1 cellular context compared by ENCODE assay signal in the genomic region with DNA sequence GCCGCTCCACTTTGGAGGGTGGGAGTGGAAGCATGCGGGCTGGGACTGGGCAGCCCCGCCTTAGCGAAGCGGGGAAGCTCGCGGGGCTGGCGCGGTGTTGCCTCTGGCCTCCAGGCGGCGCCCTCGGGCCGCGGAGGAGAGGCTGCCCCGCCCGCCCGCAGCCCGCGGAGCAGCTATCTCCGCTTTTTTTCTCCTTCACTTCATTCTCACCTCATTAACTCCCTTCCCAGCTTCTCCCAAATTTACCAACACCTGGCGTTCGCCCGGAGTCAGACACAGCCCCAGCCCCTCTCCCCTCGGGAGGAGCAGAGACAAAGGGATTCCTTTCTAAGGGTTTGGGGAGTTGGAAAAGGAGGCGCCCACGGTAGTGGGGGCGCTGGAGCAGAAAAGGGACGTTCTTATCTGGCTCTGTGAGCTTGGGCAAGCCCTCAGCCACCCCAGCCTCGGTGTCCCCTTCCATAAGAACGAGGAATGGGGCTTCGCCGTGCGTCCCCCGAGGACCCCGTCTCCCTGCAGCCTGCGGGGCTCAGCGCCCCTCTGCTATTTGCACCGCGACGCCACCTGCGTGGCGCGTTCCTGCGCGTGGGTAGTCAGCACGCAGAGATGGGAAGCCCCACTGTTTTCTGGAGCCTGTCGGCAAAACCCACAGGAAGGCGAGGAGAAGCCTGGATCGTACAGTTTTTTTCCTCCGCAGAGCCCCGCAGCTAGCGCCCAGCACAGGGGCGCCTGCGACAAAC.
TF ChIP-seq lines count a peak whose summit lies in the region.

No MANE protein-coding gene starts in this region.

TF ChIP-seq in K562, 482 proteins besides CTCF, POLR2A, EP300 and RAD21 (continued from another document and continues in another):
- TF ChIP-seq ESRRA (IDR thresholded peaks at IDR 0.05; ENCODE audit: borderline replicate concordance, low read depth) = peak; percentile 25; the same call in 1 of the 2 replicates
- TF ChIP-seq, protein P1, sequence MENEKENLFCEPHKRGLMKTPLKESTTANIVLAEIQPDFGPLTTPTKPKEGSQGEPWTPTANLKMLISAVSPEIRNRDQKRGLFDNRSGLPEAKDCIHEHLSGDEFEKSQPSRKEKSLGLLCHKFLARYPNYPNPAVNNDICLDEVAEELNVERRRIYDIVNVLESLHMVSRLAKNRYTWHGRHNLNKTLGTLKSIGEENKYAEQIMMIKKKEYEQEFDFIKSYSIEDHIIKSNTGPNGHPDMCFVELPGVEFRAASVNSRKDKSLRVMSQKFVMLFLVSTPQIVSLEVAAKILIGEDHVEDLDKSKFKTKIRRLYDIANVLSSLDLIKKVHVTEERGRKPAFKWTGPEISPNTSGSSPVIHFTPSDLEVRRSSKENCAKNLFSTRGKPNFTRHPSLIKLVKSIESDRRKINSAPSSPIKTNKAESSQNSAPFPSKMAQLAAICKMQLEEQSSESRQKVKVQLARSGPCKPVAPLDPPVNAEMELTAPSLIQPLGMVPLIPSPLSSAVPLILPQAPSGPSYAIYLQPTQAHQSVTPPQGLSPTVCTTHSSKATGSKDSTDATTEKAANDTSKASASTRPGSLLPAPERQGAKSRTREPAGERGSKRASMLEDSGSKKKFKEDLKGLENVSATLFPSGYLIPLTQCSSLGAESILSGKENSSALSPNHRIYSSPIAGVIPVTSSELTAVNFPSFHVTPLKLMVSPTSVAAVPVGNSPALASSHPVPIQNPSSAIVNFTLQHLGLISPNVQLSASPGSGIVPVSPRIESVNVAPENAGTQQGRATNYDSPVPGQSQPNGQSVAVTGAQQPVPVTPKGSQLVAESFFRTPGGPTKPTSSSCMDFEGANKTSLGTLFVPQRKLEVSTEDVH (IDR thresholded peaks at IDR 0.05; ENCODE audit: low read depth, partially characterized antibody) = no peak
- no peak for TF ChIP-seq SIN3B (IDR thresholded peaks at IDR 0.05; ENCODE audit: low read depth)
- TF ChIP-seq L3MBTL2 (IDR thresholded peaks at IDR 0.05) = peak; percentile 79
- TF ChIP-seq, protein P2, sequence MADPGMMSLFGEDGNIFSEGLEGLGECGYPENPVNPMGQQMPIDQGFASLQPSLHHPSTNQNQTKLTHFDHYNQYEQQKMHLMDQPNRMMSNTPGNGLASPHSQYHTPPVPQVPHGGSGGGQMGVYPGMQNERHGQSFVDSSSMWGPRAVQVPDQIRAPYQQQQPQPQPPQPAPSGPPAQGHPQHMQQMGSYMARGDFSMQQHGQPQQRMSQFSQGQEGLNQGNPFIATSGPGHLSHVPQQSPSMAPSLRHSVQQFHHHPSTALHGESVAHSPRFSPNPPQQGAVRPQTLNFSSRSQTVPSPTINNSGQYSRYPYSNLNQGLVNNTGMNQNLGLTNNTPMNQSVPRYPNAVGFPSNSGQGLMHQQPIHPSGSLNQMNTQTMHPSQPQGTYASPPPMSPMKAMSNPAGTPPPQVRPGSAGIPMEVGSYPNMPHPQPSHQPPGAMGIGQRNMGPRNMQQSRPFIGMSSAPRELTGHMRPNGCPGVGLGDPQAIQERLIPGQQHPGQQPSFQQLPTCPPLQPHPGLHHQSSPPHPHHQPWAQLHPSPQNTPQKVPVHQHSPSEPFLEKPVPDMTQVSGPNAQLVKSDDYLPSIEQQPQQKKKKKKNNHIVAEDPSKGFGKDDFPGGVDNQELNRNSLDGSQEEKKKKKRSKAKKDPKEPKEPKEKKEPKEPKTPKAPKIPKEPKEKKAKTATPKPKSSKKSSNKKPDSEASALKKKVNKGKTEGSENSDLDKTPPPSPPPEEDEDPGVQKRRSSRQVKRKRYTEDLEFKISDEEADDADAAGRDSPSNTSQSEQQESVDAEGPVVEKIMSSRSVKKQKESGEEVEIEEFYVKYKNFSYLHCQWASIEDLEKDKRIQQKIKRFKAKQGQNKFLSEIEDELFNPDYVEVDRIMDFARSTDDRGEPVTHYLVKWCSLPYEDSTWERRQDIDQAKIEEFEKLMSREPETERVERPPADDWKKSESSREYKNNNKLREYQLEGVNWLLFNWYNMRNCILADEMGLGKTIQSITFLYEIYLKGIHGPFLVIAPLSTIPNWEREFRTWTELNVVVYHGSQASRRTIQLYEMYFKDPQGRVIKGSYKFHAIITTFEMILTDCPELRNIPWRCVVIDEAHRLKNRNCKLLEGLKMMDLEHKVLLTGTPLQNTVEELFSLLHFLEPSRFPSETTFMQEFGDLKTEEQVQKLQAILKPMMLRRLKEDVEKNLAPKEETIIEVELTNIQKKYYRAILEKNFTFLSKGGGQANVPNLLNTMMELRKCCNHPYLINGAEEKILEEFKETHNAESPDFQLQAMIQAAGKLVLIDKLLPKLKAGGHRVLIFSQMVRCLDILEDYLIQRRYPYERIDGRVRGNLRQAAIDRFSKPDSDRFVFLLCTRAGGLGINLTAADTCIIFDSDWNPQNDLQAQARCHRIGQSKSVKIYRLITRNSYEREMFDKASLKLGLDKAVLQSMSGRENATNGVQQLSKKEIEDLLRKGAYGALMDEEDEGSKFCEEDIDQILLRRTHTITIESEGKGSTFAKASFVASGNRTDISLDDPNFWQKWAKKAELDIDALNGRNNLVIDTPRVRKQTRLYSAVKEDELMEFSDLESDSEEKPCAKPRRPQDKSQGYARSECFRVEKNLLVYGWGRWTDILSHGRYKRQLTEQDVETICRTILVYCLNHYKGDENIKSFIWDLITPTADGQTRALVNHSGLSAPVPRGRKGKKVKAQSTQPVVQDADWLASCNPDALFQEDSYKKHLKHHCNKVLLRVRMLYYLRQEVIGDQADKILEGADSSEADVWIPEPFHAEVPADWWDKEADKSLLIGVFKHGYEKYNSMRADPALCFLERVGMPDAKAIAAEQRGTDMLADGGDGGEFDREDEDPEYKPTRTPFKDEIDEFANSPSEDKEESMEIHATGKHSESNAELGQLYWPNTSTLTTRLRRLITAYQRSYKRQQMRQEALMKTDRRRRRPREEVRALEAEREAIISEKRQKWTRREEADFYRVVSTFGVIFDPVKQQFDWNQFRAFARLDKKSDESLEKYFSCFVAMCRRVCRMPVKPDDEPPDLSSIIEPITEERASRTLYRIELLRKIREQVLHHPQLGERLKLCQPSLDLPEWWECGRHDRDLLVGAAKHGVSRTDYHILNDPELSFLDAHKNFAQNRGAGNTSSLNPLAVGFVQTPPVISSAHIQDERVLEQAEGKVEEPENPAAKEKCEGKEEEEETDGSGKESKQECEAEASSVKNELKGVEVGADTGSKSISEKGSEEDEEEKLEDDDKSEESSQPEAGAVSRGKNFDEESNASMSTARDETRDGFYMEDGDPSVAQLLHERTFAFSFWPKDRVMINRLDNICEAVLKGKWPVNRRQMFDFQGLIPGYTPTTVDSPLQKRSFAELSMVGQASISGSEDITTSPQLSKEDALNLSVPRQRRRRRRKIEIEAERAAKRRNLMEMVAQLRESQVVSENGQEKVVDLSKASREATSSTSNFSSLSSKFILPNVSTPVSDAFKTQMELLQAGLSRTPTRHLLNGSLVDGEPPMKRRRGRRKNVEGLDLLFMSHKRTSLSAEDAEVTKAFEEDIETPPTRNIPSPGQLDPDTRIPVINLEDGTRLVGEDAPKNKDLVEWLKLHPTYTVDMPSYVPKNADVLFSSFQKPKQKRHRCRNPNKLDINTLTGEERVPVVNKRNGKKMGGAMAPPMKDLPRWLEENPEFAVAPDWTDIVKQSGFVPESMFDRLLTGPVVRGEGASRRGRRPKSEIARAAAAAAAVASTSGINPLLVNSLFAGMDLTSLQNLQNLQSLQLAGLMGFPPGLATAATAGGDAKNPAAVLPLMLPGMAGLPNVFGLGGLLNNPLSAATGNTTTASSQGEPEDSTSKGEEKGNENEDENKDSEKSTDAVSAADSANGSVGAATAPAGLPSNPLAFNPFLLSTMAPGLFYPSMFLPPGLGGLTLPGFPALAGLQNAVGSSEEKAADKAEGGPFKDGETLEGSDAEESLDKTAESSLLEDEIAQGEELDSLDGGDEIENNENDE (IDR thresholded peaks at IDR 0.05; ENCODE audit: low read depth, low read length) = no peak
- peak in 1 of 3 experiments; percentile 20 for TF ChIP-seq YY1 (IDR thresholded peaks at IDR 0.05; ENCODE audit: borderline replicate concordance in 1 of 3, control insufficient read depth in 1 of 3, extremely low read depth in 1 of 3, insufficient read depth in 3 of 3, insufficient read length in 1 of 3, insufficient replicate concordance in 2 of 3, low read depth in 1 of 3, low read length in 2 of 3)
- no peak for TF ChIP-seq ZBTB8A (IDR thresholded peaks at IDR 0.05; ENCODE audit: partially characterized antibody)
- TF ChIP-seq, protein P3, sequence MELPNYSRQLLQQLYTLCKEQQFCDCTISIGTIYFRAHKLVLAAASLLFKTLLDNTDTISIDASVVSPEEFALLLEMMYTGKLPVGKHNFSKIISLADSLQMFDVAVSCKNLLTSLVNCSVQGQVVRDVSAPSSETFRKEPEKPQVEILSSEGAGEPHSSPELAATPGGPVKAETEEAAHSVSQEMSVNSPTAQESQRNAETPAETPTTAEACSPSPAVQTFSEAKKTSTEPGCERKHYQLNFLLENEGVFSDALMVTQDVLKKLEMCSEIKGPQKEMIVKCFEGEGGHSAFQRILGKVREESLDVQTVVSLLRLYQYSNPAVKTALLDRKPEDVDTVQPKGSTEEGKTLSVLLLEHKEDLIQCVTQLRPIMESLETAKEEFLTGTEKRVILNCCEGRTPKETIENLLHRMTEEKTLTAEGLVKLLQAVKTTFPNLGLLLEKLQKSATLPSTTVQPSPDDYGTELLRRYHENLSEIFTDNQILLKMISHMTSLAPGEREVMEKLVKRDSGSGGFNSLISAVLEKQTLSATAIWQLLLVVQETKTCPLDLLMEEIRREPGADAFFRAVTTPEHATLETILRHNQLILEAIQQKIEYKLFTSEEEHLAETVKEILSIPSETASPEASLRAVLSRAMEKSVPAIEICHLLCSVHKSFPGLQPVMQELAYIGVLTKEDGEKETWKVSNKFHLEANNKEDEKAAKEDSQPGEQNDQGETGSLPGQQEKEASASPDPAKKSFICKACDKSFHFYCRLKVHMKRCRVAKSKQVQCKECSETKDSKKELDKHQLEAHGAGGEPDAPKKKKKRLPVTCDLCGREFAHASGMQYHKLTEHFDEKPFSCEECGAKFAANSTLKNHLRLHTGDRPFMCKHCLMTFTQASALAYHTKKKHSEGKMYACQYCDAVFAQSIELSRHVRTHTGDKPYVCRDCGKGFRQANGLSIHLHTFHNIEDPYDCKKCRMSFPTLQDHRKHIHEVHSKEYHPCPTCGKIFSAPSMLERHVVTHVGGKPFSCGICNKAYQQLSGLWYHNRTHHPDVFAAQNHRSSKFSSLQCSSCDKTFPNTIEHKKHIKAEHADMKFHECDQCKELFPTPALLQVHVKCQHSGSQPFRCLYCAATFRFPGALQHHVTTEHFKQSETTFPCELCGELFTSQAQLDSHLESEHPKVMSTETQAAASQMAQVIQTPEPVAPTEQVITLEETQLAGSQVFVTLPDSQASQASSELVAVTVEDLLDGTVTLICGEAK (IDR thresholded peaks at IDR 0.05) = no peak
- TF ChIP-seq, protein P3 (CRISPR knock-in tag; IDR thresholded peaks at IDR 0.05) = no peak
- TF ChIP-seq, protein P4, sequence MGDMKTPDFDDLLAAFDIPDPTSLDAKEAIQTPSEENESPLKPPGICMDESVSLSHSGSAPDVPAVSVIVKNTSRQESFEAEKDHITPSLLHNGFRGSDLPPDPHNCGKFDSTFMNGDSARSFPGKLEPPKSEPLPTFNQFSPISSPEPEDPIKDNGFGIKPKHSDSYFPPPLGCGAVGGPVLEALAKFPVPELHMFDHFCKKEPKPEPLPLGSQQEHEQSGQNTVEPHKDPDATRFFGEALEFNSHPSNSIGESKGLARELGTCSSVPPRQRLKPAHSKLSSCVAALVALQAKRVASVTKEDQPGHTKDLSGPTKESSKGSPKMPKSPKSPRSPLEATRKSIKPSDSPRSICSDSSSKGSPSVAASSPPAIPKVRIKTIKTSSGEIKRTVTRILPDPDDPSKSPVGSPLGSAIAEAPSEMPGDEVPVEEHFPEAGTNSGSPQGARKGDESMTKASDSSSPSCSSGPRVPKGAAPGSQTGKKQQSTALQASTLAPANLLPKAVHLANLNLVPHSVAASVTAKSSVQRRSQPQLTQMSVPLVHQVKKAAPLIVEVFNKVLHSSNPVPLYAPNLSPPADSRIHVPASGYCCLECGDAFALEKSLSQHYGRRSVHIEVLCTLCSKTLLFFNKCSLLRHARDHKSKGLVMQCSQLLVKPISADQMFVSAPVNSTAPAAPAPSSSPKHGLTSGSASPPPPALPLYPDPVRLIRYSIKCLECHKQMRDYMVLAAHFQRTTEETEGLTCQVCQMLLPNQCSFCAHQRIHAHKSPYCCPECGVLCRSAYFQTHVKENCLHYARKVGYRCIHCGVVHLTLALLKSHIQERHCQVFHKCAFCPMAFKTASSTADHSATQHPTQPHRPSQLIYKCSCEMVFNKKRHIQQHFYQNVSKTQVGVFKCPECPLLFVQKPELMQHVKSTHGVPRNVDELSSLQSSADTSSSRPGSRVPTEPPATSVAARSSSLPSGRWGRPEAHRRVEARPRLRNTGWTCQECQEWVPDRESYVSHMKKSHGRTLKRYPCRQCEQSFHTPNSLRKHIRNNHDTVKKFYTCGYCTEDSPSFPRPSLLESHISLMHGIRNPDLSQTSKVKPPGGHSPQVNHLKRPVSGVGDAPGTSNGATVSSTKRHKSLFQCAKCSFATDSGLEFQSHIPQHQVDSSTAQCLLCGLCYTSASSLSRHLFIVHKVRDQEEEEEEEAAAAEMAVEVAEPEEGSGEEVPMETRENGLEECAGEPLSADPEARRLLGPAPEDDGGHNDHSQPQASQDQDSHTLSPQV (IDR thresholded peaks at IDR 0.05) = no peak
- no peak for TF ChIP-seq CHCHD3 (CRISPR knock-in tag; IDR thresholded peaks at IDR 0.05)
- TF ChIP-seq HOXB6 (CRISPR knock-in tag; IDR thresholded peaks at IDR 0.05; ENCODE audit: borderline replicate concordance) = no peak
- no peak for TF ChIP-seq NR2C1 (IDR thresholded peaks at IDR 0.05)
- TF ChIP-seq NR2C1 (tag; IDR thresholded peaks at IDR 0.05) = no peak
- TF ChIP-seq ZNF140 (CRISPR knock-in tag; IDR thresholded peaks at IDR 0.05) = no peak
- TF ChIP-seq PHF21A (IDR thresholded peaks at IDR 0.05; ENCODE audit: borderline replicate concordance, low read depth) = 0 out of 2 replicates have a peak, but pooled peaks have one; percentile 36
- TF ChIP-seq RHOXF2B (CRISPR knock-in tag; conservative IDR thresholded peaks at IDR 0.05) = no peak
- TF ChIP-seq ETV5 (CRISPR knock-in tag; IDR thresholded peaks at IDR 0.05; ENCODE audit: low read depth) = 0 out of 2 replicates have a peak, but pooled peaks have one; percentile 36
- TF ChIP-seq EGR1 (conservative IDR thresholded peaks at IDR 0.05) = peak; percentile 25; the same call in 1 of the 2 replicates
- no peak for TF ChIP-seq MCM3 (IDR thresholded peaks at IDR 0.05)
